In genomic region chr4:55078987-55079386, GRCh38 we compare ENCODE assay signal across 12 cellular contexts. TPM values are rescaled to one million over a fixed set of nuclear protein-coding genes. Genes with fewer than 3 reads are reported as not detected.
DNase-seq lines count a peak whose midpoint lies in the region; ATAC-seq, FAIRE-seq and TF ChIP-seq lines count a peak whose summit lies in the region.
"Had no signal": no experiment of that assay in that cellular context is flagged by ENCODE, and none has a peak within 500 bp of the region (broad histone marks: within the 10 kb centered on the region; RNA-seq: fewer than 3 reads in every experiment).

No MANE protein-coding gene starts in this region.

- no peak for TF ChIP-seq EP300 in suprapubic skin (IDR thresholded peaks at IDR 0.05)

- CTCF ChIA-PET in OCI-LY7 (lab: Charles Lee; ENCODE audit: unreplicated experiment) = no interaction called here

- POLR2A ChIA-PET in OCI-LY7 (lab: Charles Lee) = no interaction called here

- H3K9me3 ChIP-seq in HUES64 (ENCODE audit: insufficient read depth, low read depth, low read length) (no peaks in the 10 kb centered on the region), duodenal mucosa (ENCODE audit: control insufficient read depth in 1 of 2, low read length in 2 of 2) (no peaks in the 10 kb centered on the region), kidney (ENCODE audit: control insufficient read depth in 1 of 2, low read length in 2 of 2) (no peaks in the 10 kb centered on the region), suprapubic skin (no peaks in the 10 kb centered on the region), OCI-LY7 (ENCODE audit: low read length) (no peaks in the 10 kb centered on the region)
- H3K9me3 ChIP-seq: Caco-2, colonic mucosa, stomach had no signal

- H3K4me2 ChIP-seq in OCI-LY7 (ENCODE audit: low read length) = no peak overlapping the region

- H3K27ac ChIP-seq in HUES64 (ENCODE audit: low read depth, low read length) (peak overlapping the region; percentile 1; the same call in 1 of the 2 replicates), duodenal mucosa (ENCODE audit: low read depth, low read length) (peak overlapping the region; percentile 11), kidney (ENCODE audit: low read depth in 2 of 2, low read length in 2 of 2) (peak overlapping the region; percentile 23 to 26), suprapubic skin (peak overlapping the region; percentile 48), OCI-LY7 (ENCODE audit: low read depth, low read length, poor library complexity, severe bottlenecking) (no peak overlapping the region)
- H3K27ac ChIP-seq: colonic mucosa had no signal

- no peaks in the 10 kb centered on the region for H4K20me1 ChIP-seq in OCI-LY7 (ENCODE audit: insufficient read depth, low read length)

- no peaks in the 10 kb centered on the region for H3K79me2 ChIP-seq in OCI-LY7 (ENCODE audit: insufficient read depth, low read depth, low read length)

- H3K4me3 ChIP-seq in HUES64 (ENCODE audit: low read length) = no peak overlapping the region
- no peak overlapping the region for H3K4me3 ChIP-seq in duodenal mucosa (ENCODE audit: low read depth in 1 of 2, low read length in 2 of 2)
- no peak overlapping the region for H3K4me3 ChIP-seq in kidney (ENCODE audit: low read length in 2 of 2)
- H3K4me3 ChIP-seq in suprapubic skin = no peak overlapping the region
- no peak overlapping the region for H3K4me3 ChIP-seq in OCI-LY7 (ENCODE audit: low read depth, low read length, poor library complexity, severe bottlenecking)
- H3K4me3 ChIP-seq: colonic mucosa, stomach had no signal

- intact Hi-C loops in kidney (cut with DNase I) (no loop called here), OCI-LY7 (cut with micrococcal nuclease; ENCODE audit: unreplicated experiment) (no loop called here)

- TF ChIP-seq CTCF in kidney (IDR thresholded peaks at IDR 0.05; ENCODE audit: borderline replicate concordance, extremely low read depth, insufficient read depth) = no peak
- TF ChIP-seq CTCF in suprapubic skin (IDR thresholded peaks at IDR 0.05) = no peak
- no peak for TF ChIP-seq CTCF in OCI-LY7 (conservative IDR thresholded peaks at IDR 0.05; ENCODE audit: low read length)

- ATAC-seq in GM18511 (IDR thresholded peaks at IDR 0.05; ENCODE audit: unreplicated experiment) = no peak
- ATAC-seq: natural killer cell treated with Interleukin-12 subunit alpha and Interleukin-12 subunit beta and Interleukin-15 and Interleukin-18, amount 100 ng/mL, for 72 hours had no signal

- WGBS in HUES64 = 85% methylated on average over 8 of the region's 8 CpGs
- 55% methylated on average over 8 of the region's 8 CpGs for WGBS in suprapubic skin

- H3K9ac ChIP-seq in HUES64 (ENCODE audit: low read depth, low read length) (no peak overlapping the region), duodenal mucosa (ENCODE audit: low read depth in 1 of 2, low read length in 2 of 2) (no peak overlapping the region), kidney (ENCODE audit: low read length in 2 of 2) (no peak overlapping the region)

- H3K27me3 ChIP-seq in HUES64 (ENCODE audit: insufficient read depth, low read length) (no peaks in the 10 kb centered on the region), duodenal mucosa (ENCODE audit: control insufficient read depth in 1 of 2, insufficient read depth in 2 of 2, low read length in 2 of 2) (no peaks in the 10 kb centered on the region), suprapubic skin (no peaks in the 10 kb centered on the region)
- H3K27me3 ChIP-seq: colonic mucosa, stomach had no signal

- no peaks in the 10 kb centered on the region for H3K9me2 ChIP-seq in OCI-LY7 (ENCODE audit: insufficient read depth, low read length)

- BruUV-seq in OCI-LY7 (replicated peaks; lab: Mats Ljungman, UMichigan) = no TSS peak

- no peak for FAIRE-seq in kidney (lab: Jason Lieb, UNC)

- H3K4me1 ChIP-seq in HUES64 (ENCODE audit: insufficient read depth, low read length) (peaks cover 34% of the 10 kb centered on the region), duodenal mucosa (ENCODE audit: control insufficient read depth in 1 of 2, insufficient read depth in 2 of 2, low read length in 2 of 2) (no peaks in the 10 kb centered on the region), kidney (ENCODE audit: control insufficient read depth in 1 of 2, insufficient read depth in 1 of 2, low read depth in 1 of 2, low read length in 2 of 2) (no peaks in the 10 kb centered on the region), suprapubic skin (peaks cover 10% of the 10 kb centered on the region), OCI-LY7 (ENCODE audit: insufficient read depth, low read length, poor library complexity, severe bottlenecking) (no peaks in the 10 kb centered on the region)
- H3K4me1 ChIP-seq: Caco-2, colonic mucosa, stomach had no signal

- no peak overlapping the region for H2AFZ ChIP-seq in OCI-LY7 (ENCODE audit: low read length)

- peaks cover 62% of the 10 kb centered on the region for H3K36me3 ChIP-seq in HUES64 (ENCODE audit: insufficient read depth, low read length)
- H3K36me3 ChIP-seq in duodenal mucosa (ENCODE audit: control insufficient read depth in 1 of 2, insufficient read depth in 2 of 2, low read length in 2 of 2) = no peaks in the 10 kb centered on the region
- H3K36me3 ChIP-seq in kidney (ENCODE audit: control insufficient read depth in 1 of 2, insufficient read depth in 2 of 2, low read length in 2 of 2) = no peaks in the 10 kb centered on the region
- H3K36me3 ChIP-seq in suprapubic skin = no peaks in the 10 kb centered on the region
- no peaks in the 10 kb centered on the region for H3K36me3 ChIP-seq in OCI-LY7 (ENCODE audit: insufficient read depth, low read length)
- H3K36me3 ChIP-seq: colonic mucosa, stomach had no signal

- DNase-seq in kidney = no peak
- DNase-seq in suprapubic skin (ENCODE audit: low spot score in 2 of 2) = peak in 1 of 2 donors; percentile 67
- no peak for DNase-seq in NCI-H1105 (lab: John Stamatoyannopoulos, UW)
- DNase-seq in NCI-H187 treated with DMSO at 0.1 percent for 48 hours (lab: John Stamatoyannopoulos, UW) = no peak
- DNase-seq in OCI-LY7 (ENCODE audit: low spot score) = no peak
- DNase-seq: Caco-2, colonic mucosa, stomach had no signal

- TF ChIP-seq POLR2A in suprapubic skin (IDR thresholded peaks at IDR 0.05) = no peak

RNA-seq across cellular contexts. Expression of gene KDR, which starts 46.4 kb away (rescaled TPM):
- 47.1 TPM for polyA plus RNA-seq in HUES64 (2013, experiment 1 of 2)
- polyA plus RNA-seq in HUES64 (2013, experiment 2 of 2) = 45.1 TPM
- 28.8 TPM for total RNA-seq in kidney
- 20.4 TPM for polyA plus RNA-seq in kidney (ENCODE audit: insufficient read depth, low read depth, low replicate concordance)
- total RNA-seq in suprapubic skin = 10 to 100 TPM in 1 of 4 donors, 1 to 10 TPM in 3; 5.4 to 12.4 (median 8.3) TPM
- total RNA-seq in OCI-LY7 (2014; rRNA removed; shearing (Covaris generic)) = not detected in 2 replicates
- not detected in 2 replicates for total RNA-seq in OCI-LY7 (2022)
- total RNA-seq: Caco-2; natural killer cell treated with Interleukin-12 subunit alpha and Interleukin-12 subunit beta and Interleukin-15 and Interleukin-18, amount 100 ng/mL, for 72 hours had no signal

Comparison
In these comparisons a context has a peak if more than half of its experiments do, and no peak if none do; other contexts are left out.
1. RNA of gene KDR, which starts 46.4 kb away (total RNA-seq): 28.8 TPM in kidney (single experiment) and 5.4 to 12.4 TPM in suprapubic skin; not detected in OCI-LY7; every median in the first group is over 4 times any median in the second.